Comparison of ENCODE assay signal across 13 cellular contexts in genomic region chr15:89751748-89752147, GRCh38. TPM values are rescaled to one million over a fixed set of nuclear protein-coding genes. Genes with fewer than 3 reads are reported as not detected.
DNase-seq lines count a peak whose midpoint lies in the region; ATAC-seq, FAIRE-seq and TF ChIP-seq lines count a peak whose summit lies in the region.
"Had no signal": no experiment of that assay in that cellular context is flagged by ENCODE, and none has a peak within 500 bp of the region (broad histone marks: within the 10 kb centered on the region; RNA-seq: fewer than 3 reads in every experiment).

No MANE protein-coding gene starts in this region.

- TF ChIP-seq RAD21 in A549 (conservative IDR thresholded peaks at IDR 0.05 in 1 of 2, IDR thresholded peaks at IDR 0.05 in 1 of 2): no peak

- H3K9me3 ChIP-seq in A549 (no peaks in the 10 kb centered on the region), DND-41 (ENCODE audit: insufficient read depth, low read length, severe bottlenecking) (no peaks in the 10 kb centered on the region)

- no peak overlapping the region for H3K27ac Mint-ChIP-seq in activated T-helper 17 cell treated with anti-CD3 and anti-CD28 coated beads, Interleukin-2, amount 50 U/mL, for 72 hours
- H3K27ac Mint-ChIP-seq in naive B cell: no peak overlapping the region
- H3K27ac Mint-ChIP-seq: WTC11 had no signal

- no peaks in the 10 kb centered on the region for H4K20me1 ChIP-seq in DND-41 (ENCODE audit: insufficient read depth, low read length)

- peaks cover 4% of the 10 kb centered on the region for H3K27me3 Mint-ChIP-seq in activated T-helper 17 cell treated with anti-CD3 and anti-CD28 coated beads, Interleukin-2, amount 50 U/mL, for 72 hours
- H3K27me3 Mint-ChIP-seq in naive B cell: peaks cover 22 to 29% (median 24%) of the 10 kb centered on the region in 3 donors

- no peak for TF ChIP-seq EP300 in A549 (IDR thresholded peaks at IDR 0.05)

- ATAC-seq in A549 (no peak), DND-41 (ENCODE audit: insufficient read depth, low read depth) (no peak), naive B cell (ENCODE audit: low read depth in 2 of 2) (no peak), HG02973 (IDR thresholded peaks at IDR 0.05; ENCODE audit: unreplicated experiment) (no peak), GM21825 (IDR thresholded peaks at IDR 0.05; ENCODE audit: unreplicated experiment) (no peak), left lobe of liver (no peak)
- no peak for ATAC-seq in activated T-helper 17 cell treated with anti-CD3 and anti-CD28 coated beads, Interleukin-2, amount 50 U/mL, for 72 hours (replicated peaks)

- H3K36me3 ChIP-seq in DND-41 (ENCODE audit: insufficient read depth, low read length): no peaks in the 10 kb centered on the region

- H3K4me1 Mint-ChIP-seq in activated T-helper 17 cell treated with anti-CD3 and anti-CD28 coated beads, Interleukin-2, amount 50 U/mL, for 72 hours: no peaks in the 10 kb centered on the region
- H3K4me1 Mint-ChIP-seq in naive B cell: peaks cover 0 to 8% (median 6%) of the 10 kb centered on the region in 3 donors

- H3K4me2 ChIP-seq in A549: peak overlapping the region; percentile 93
- peak overlapping the region; percentile 75; the same call in 1 of the 2 replicates for H3K4me2 ChIP-seq in DND-41 (ENCODE audit: insufficient read depth, low read length)

- no peak for DNase-seq in A549 (ENCODE audit: low read depth in 1 of 2, low spot score in 1 of 2)
- DNase-seq in DND-41: no peak
- DNase-seq in naive B cell: no peak
- no peak for DNase-seq in left lobe of liver (ENCODE audit: low spot score)
- no peak for DNase-seq in activated gamma-delta T cell treated with Interleukin-2 at 50 U/mL for 16 hours
- DNase-seq: cerebellar nuclear complex, NCI-H345, Right ventricle myocardium superior, small intestine had no signal

- peak; percentile 11; the same call in 1 of the 2 replicates for TF ChIP-seq POLR2A in A549 (IDR thresholded peaks at IDR 0.05; ENCODE audit: low read length)

- H2AFZ ChIP-seq in DND-41 (ENCODE audit: low read depth, low read length): no peak overlapping the region

- H3K27ac ChIP-seq in A549 (peak overlapping the region in 1 of 2 experiments; percentile 91; a peak in 2 of 6 replicates), DND-41 (ENCODE audit: low read length) (no peak overlapping the region)

- TF ChIP-seq CTCF in A549 (IDR thresholded peaks at IDR 0.05): no peak
- no peak for TF ChIP-seq CTCF in DND-41 (IDR thresholded peaks at IDR 0.05; ENCODE audit: borderline replicate concordance, extremely low read depth, low read length, poor library complexity, severe bottlenecking)

- no peaks in the 10 kb centered on the region for H3K36me3 Mint-ChIP-seq in activated T-helper 17 cell treated with anti-CD3 and anti-CD28 coated beads, Interleukin-2, amount 50 U/mL, for 72 hours (ENCODE audit: low read depth)
- H3K36me3 Mint-ChIP-seq in naive B cell: no peaks in the 10 kb centered on the region
- H3K36me3 Mint-ChIP-seq: WTC11 had no signal

- CTCF ChIA-PET in A549 (lab: Yijun Ruan, JAX): interaction anchor here (1.0 to 17.7 kb wide), 12 partner anchors 9 to 136 kb away, joined by 3 to 491 read pairs (median 5); partner anchors contain the start of gene MESP2

- 96% methylated on average over 5 of the region's 5 CpGs for WGBS in A549 (ENCODE audit: missing lambda C conversion rate)

- FAIRE-seq in A549 (lab: Jason Lieb, UNC): no peak
- FAIRE-seq: small intestine had no signal

- peak overlapping the region; percentile 17 for H3K4me3 Mint-ChIP-seq in activated T-helper 17 cell treated with anti-CD3 and anti-CD28 coated beads, Interleukin-2, amount 50 U/mL, for 72 hours
- peak overlapping the region; percentile 15 to 80 (median 64) for H3K4me3 Mint-ChIP-seq in naive B cell
- H3K4me3 Mint-ChIP-seq: WTC11 had no signal

- H3K4me1 ChIP-seq in A549 (peaks cover 23% of the 10 kb centered on the region), DND-41 (ENCODE audit: insufficient read depth, low read length) (peaks cover 17% of the 10 kb centered on the region)

- POLR2A ChIA-PET in A549 (lab: Yijun Ruan, JAX): interaction anchor here (0.8 kb wide), 1 partner anchor 123 kb away, joined by 3 read pairs; no protein-coding TSS in a partner anchor

- no peak overlapping the region for H3K9ac ChIP-seq in DND-41 (ENCODE audit: low read depth, low read length)

- H3K4me3 ChIP-seq in A549 (peak overlapping the region; percentile 60; the same call in 2 of the 3 replicates), DND-41 (ENCODE audit: low read depth in 1 of 2, low read length in 2 of 2) (no peak overlapping the region)

- H3K9me3 Mint-ChIP-seq in activated T-helper 17 cell treated with anti-CD3 and anti-CD28 coated beads, Interleukin-2, amount 50 U/mL, for 72 hours: no peaks in the 10 kb centered on the region
- no peaks in the 10 kb centered on the region for H3K9me3 Mint-ChIP-seq in naive B cell
- H3K9me3 Mint-ChIP-seq: WTC11 had no signal

- H3K27me3 ChIP-seq in DND-41 (ENCODE audit: insufficient read depth, low read length, poor library complexity): no peaks in the 10 kb centered on the region

- H3K79me2 ChIP-seq in DND-41 (ENCODE audit: insufficient read depth, low read length): no peaks in the 10 kb centered on the region

TF ChIP-seq in A549, 52 proteins besides CTCF, POLR2A, EP300 and RAD21:
- TF ChIP-seq HOXA7 (CRISPR knock-in tag; IDR thresholded peaks at IDR 0.05) (no peak), MAX (IDR thresholded peaks at IDR 0.05) (no peak), ZC3H11A (IDR thresholded peaks at IDR 0.05) (no peak), CBX2 (IDR thresholded peaks at IDR 0.05; ENCODE audit: borderline replicate concordance, low read depth) (no peak), NFE2L2 (conservative IDR thresholded peaks at IDR 0.05; ENCODE audit: low read length) (no peak), ZSCAN20 (CRISPR knock-in tag; IDR thresholded peaks at IDR 0.05) (no peak)

RNA-seq across cellular contexts. Expression of gene MESP1, which starts 0.7 kb away (rescaled TPM):
- polyA plus RNA-seq in A549 (2011; rRNA removed) (1.2 and 1.7 TPM in 2 replicates), A549 (2017; fragmentation: RNase III; extraction: RNeasy Plus Mini Kit Qiagen cat#74134 plus additional on column Dnase treatment) (2.3 to 2.8 TPM (median 2.7 TPM) in 3 replicates), naive B cell (ENCODE audit: low read depth in 6 of 6) (under 1 TPM in 4 of 6 donors, not detected in 2; 0.28 to 0.71 (median 0.50) TPM)
- polyA plus RNA-seq in A549 (2012; cell fraction: cytosol; rRNA removed): 4.9 and 5.6 TPM in 2 replicates
- 3.3 and 4.5 TPM in 2 replicates for polyA plus RNA-seq in A549 (2012; cell fraction: nucleus; rRNA removed)
- 0.29 and 0.88 TPM in 2 replicates for polyA minus RNA-seq in A549 (2011; rRNA and poly(A)+ RNA removed)
- total RNA-seq in activated T-helper 17 cell treated with anti-CD3 and anti-CD28 coated beads, Interleukin-2, amount 50 U/mL, for 72 hours: 1 to 10 TPM; 2.1 to 3.7 TPM
- total RNA-seq in left lobe of liver: 3.1 TPM

RNA-seq across cellular contexts. Expression of gene MESP2, which starts 24.4 kb away (rescaled TPM):
- polyA plus RNA-seq in A549 (2011; rRNA removed): 0.22 and 0.24 TPM in 2 replicates
- polyA plus RNA-seq in A549 (2012; cell fraction: cytosol; rRNA removed): 0.18 and 0.29 TPM in 2 replicates
- 0.16 and 0.54 TPM in 2 replicates for polyA plus RNA-seq in A549 (2012; cell fraction: nucleus; rRNA removed)
- 0.50 to 0.57 TPM (median 0.53 TPM) in 3 replicates for polyA plus RNA-seq in A549 (2017; fragmentation: RNase III; extraction: RNeasy Plus Mini Kit Qiagen cat#74134 plus additional on column Dnase treatment)
- polyA minus RNA-seq in A549 (2011; rRNA and poly(A)+ RNA removed): not detected in 2 replicates
- total RNA-seq in activated T-helper 17 cell treated with anti-CD3 and anti-CD28 coated beads, Interleukin-2, amount 50 U/mL, for 72 hours: under 1 TPM in 1 of 2 donors, not detected in 1; 0.15 TPM
- not detected for polyA plus RNA-seq in naive B cell (ENCODE audit: low read depth in 6 of 6)
- 0.15 TPM for total RNA-seq in left lobe of liver
